Comparison of ENCODE assay signal across 8 cellular contexts in the genomic region with DNA sequence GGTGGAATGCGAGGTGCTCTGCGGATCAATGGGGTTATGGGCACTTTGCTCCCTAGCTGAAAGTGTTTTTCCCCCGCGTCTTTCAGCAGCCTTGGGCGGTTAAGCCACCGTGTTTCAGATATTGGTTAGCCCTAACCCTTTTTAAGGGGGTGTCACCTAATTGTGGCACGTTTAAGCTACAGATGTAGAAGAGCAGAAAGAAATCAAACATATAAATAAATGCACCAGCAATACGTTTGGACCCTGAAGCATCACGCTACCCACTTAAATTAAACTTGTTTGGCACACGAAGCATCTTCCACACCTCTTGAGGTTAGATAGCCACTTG. TPM values are rescaled to one million over a fixed set of nuclear protein-coding genes. Genes with fewer than 3 reads are reported as not detected.
DNase-seq lines count a peak whose midpoint lies in the region; ATAC-seq and TF ChIP-seq lines count a peak whose summit lies in the region.

No MANE protein-coding gene starts in this region.

- H3K27me3 ChIP-seq in BE2C = no peaks in the 10 kb centered on the region
- no peaks in the 10 kb centered on the region for H3K27me3 ChIP-seq in HCT116 (ENCODE audit: insufficient read depth, low read length)
- H3K27me3 ChIP-seq in iPS-20b (ENCODE audit: insufficient read depth, low read length) = no peaks in the 10 kb centered on the region
- peaks cover 0 to 2% (median 0%) of the 10 kb centered on the region in 5 donors for H3K27me3 ChIP-seq in subcutaneous abdominal adipose tissue (ENCODE audit: control insufficient read depth in 5 of 5, insufficient read depth in 4 of 5, low read length in 5 of 5)

- RAD21 ChIA-PET in HCT116 (lab: Charles Lee; ENCODE audit: low non-redundant PET in 1 of 2, low total read pairs in 2 of 2, uncharacterized antibody in 2 of 2, unreplicated experiment in 2 of 2) = no interaction called here

- peaks cover 5% of the 10 kb centered on the region for H3K36me3 ChIP-seq in BE2C
- H3K36me3 ChIP-seq in HCT116 (ENCODE audit: control insufficient read depth in 1 of 2, insufficient read depth in 2 of 2, low read length in 2 of 2) = peaks cover under 1 to 2% of the 10 kb centered on the region in 2 experiments; a peak in 2 of 4 replicates
- H3K36me3 ChIP-seq in iPS-20b (ENCODE audit: insufficient read depth, low read depth, low read length) = peaks cover 28% of the 10 kb centered on the region; the same call in 1 of the 2 replicates
- H3K36me3 ChIP-seq in subcutaneous abdominal adipose tissue (ENCODE audit: control insufficient read depth in 5 of 5, insufficient read depth in 5 of 5, low read length in 5 of 5) = peaks cover 0 to 9% (median 0%) of the 10 kb centered on the region in 5 donors

- CTCF ChIA-PET in HCT116 (lab: Charles Lee) = interaction anchor here (1.1 to 1.2 kb wide), 2 partner anchors 9 to 1555 kb away, joined by 3 read pairs; no protein-coding TSS in a partner anchor

- H3K27ac ChIP-seq in HCT116 (ENCODE audit: low read depth, low read length) (peak overlapping the region; percentile 68; the same call in 1 of the 2 replicates), iPS-20b (ENCODE audit: low read length) (no peak overlapping the region), subcutaneous abdominal adipose tissue (ENCODE audit: low read depth, low read length) (peak overlapping the region; percentile 92)

- no peaks in the 10 kb centered on the region for H3K9me3 Mint-ChIP-seq in activated T-helper 17 cell treated with anti-CD3 and anti-CD28 coated beads, Interleukin-2, amount 50 U/mL, for 72 hours

- no peak overlapping the region for H2AFZ ChIP-seq in HCT116 (ENCODE audit: low read depth, low read length, poor library complexity, severe bottlenecking)

- peaks cover 34% of the 10 kb centered on the region for H3K36me3 Mint-ChIP-seq in activated T-helper 17 cell treated with anti-CD3 and anti-CD28 coated beads, Interleukin-2, amount 50 U/mL, for 72 hours (ENCODE audit: low read depth)

- DNase-seq in BE2C (no peak), HCT116 (ENCODE audit: low read depth, low spot score) (no peak), NCI-H1092 treated with DMSO at 0.1 percent for 48 hours (lab: John Stamatoyannopoulos, UW) (no peak), NCI-H446 (lab: John Stamatoyannopoulos, UW) (no peak)
- no peak for DNase-seq in activated CD8-positive, alpha-beta memory T cell treated with anti-CD3 and anti-CD28 coated beads for 24 hours

- H3K4me1 Mint-ChIP-seq in activated T-helper 17 cell treated with anti-CD3 and anti-CD28 coated beads, Interleukin-2, amount 50 U/mL, for 72 hours = peaks cover 32% of the 10 kb centered on the region

- no peaks in the 10 kb centered on the region for H3K9me2 ChIP-seq in HCT116 (ENCODE audit: insufficient read depth)

- TF ChIP-seq POLR2A in HCT116 (IDR thresholded peaks at IDR 0.05; ENCODE audit: borderline replicate concordance, extremely low read depth, insufficient read depth, insufficient read length) = no peak

- H3K4me3 Mint-ChIP-seq in activated T-helper 17 cell treated with anti-CD3 and anti-CD28 coated beads, Interleukin-2, amount 50 U/mL, for 72 hours = peak overlapping the region; percentile 99

- H3K79me2 ChIP-seq in HCT116 (ENCODE audit: insufficient read depth, low read length) = peaks cover 51% of the 10 kb centered on the region

- H3K27me3 Mint-ChIP-seq in activated T-helper 17 cell treated with anti-CD3 and anti-CD28 coated beads, Interleukin-2, amount 50 U/mL, for 72 hours = peaks cover 8% of the 10 kb centered on the region

- H3K9ac ChIP-seq in HCT116 (ENCODE audit: low read length) (peak overlapping the region; percentile 84), iPS-20b (ENCODE audit: low read depth, low read length) (peak overlapping the region; percentile 86), subcutaneous abdominal adipose tissue (ENCODE audit: low read length in 5 of 5) (peak overlapping the region; percentile 92 to 99 (median 97))

- POLR2A ChIA-PET in HCT116 (lab: Charles Lee) = no interaction called here

- no peaks in the 10 kb centered on the region for H4K20me1 ChIP-seq in HCT116 (ENCODE audit: insufficient read depth)

- H3K9me3 ChIP-seq in BE2C (no peaks in the 10 kb centered on the region), HCT116 (ENCODE audit: control insufficient read depth in 1 of 2, insufficient read depth in 1 of 2, low read depth in 1 of 2, low read length in 2 of 2) (peaks cover 0 to 6% of the 10 kb centered on the region in 2 experiments; a peak in 1 of 4 replicates), iPS-20b (ENCODE audit: insufficient read depth, low read depth, low read length) (no peaks in the 10 kb centered on the region), subcutaneous abdominal adipose tissue (ENCODE audit: control insufficient read depth in 5 of 5, low read length in 5 of 5) (no peaks in the 10 kb centered on the region)

- BruUV-seq in HCT116 (replicated peaks; lab: Mats Ljungman, UMichigan) = no TSS peak

- H3K4me3 ChIP-seq in BE2C (ENCODE audit: low read depth, low read length) = peak overlapping the region; percentile 80
- peak overlapping the region; percentile 68 to 84 for H3K4me3 ChIP-seq in HCT116 (replicated peaks in 1 of 2; ENCODE audit: low read depth in 1 of 2, low read length in 2 of 2)
- H3K4me3 ChIP-seq in iPS-20b (ENCODE audit: low read length) = peak overlapping the region; percentile 88
- H3K4me3 ChIP-seq in subcutaneous abdominal adipose tissue (ENCODE audit: low read depth in 1 of 5, low read length in 5 of 5) = peak overlapping the region; percentile 84 to 91 (median 88)

- intact Hi-C loops in HCT116 (cut with micrococcal nuclease) = loop anchor here (5.0 kb wide), 2 partner anchors 93 to 307 kb away; no protein-coding TSS in a partner anchor

- peak overlapping the region; percentile 70 for H3K4me2 ChIP-seq in HCT116 (ENCODE audit: low read length)

- ATAC-seq in HCT116 = no peak
- ATAC-seq in activated T-helper 17 cell treated with anti-CD3 and anti-CD28 coated beads, Interleukin-2, amount 50 U/mL, for 72 hours (replicated peaks) = no peak

- peak overlapping the region; percentile 96 for H3K27ac Mint-ChIP-seq in activated T-helper 17 cell treated with anti-CD3 and anti-CD28 coated beads, Interleukin-2, amount 50 U/mL, for 72 hours

- no peaks in the 10 kb centered on the region; the same call in 1 of the 2 replicates for H3K4me1 ChIP-seq in BE2C
- peaks cover 0 to 15% of the 10 kb centered on the region in 2 experiments; a peak in 2 of 4 replicates for H3K4me1 ChIP-seq in HCT116 (ENCODE audit: control insufficient read depth in 1 of 2, insufficient read depth in 2 of 2, low read length in 2 of 2)
- peaks cover 4% of the 10 kb centered on the region; the same call in 1 of the 2 replicates for H3K4me1 ChIP-seq in iPS-20b (ENCODE audit: insufficient read depth, low read length)
- peaks cover 2 to 16% (median 12%) of the 10 kb centered on the region in 5 donors for H3K4me1 ChIP-seq in subcutaneous abdominal adipose tissue (ENCODE audit: control insufficient read depth in 5 of 5, insufficient read depth in 5 of 5, low read length in 5 of 5)

- no peak for TF ChIP-seq RAD21 in HCT116 (IDR thresholded peaks at IDR 0.05; ENCODE audit: low read depth)

- TF ChIP-seq CTCF in BE2C (IDR thresholded peaks at IDR 0.05; ENCODE audit: low read depth, low read length) = no peak
- TF ChIP-seq CTCF in HCT116 (IDR thresholded peaks at IDR 0.05 in 2 of 3, conservative IDR thresholded peaks at IDR 0.05 in 1 of 3; ENCODE audit: borderline replicate concordance in 1 of 3, insufficient read depth in 1 of 3, low read depth in 2 of 3, low read length in 2 of 3) = no peak

TF ChIP-seq in HCT116, 20 proteins besides CTCF, POLR2A, EP300 and RAD21 (continues in another document):
- TF ChIP-seq EZH2 (IDR thresholded peaks at IDR 0.05) (no peak), CEBPB (IDR thresholded peaks at IDR 0.05; ENCODE audit: low read depth) (no peak), FOSL1 (IDR thresholded peaks at IDR 0.05; ENCODE audit: low read depth) (no peak), JUND (IDR thresholded peaks at IDR 0.05) (no peak), ZFX (IDR thresholded peaks at IDR 0.05) (no peak), SP1 (IDR thresholded peaks at IDR 0.05; ENCODE audit: low read depth) (no peak), YY1 (IDR thresholded peaks at IDR 0.05; ENCODE audit: extremely low read depth, insufficient replicate concordance, low read depth, low read length) (no peak), SIN3A (IDR thresholded peaks at IDR 0.05; ENCODE audit: low read depth) (no peak), EGR1 (IDR thresholded peaks at IDR 0.05; ENCODE audit: low read depth) (no peak), ELF1 (IDR thresholded peaks at IDR 0.05; ENCODE audit: borderline replicate concordance, low read depth) (no peak)
- TF ChIP-seq, protein P1, sequence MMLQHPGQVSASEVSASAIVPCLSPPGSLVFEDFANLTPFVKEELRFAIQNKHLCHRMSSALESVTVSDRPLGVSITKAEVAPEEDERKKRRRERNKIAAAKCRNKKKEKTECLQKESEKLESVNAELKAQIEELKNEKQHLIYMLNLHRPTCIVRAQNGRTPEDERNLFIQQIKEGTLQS (IDR thresholded peaks at IDR 0.05) = no peak

RNA-seq across cellular contexts. Expression of a gene that starts 0.7 kb away (rescaled TPM):
- polyA plus RNA-seq in BE2C (2012; ENCODE audit: insufficient read depth, insufficient read length, low read depth) = 11.8 TPM
- total RNA-seq in HCT116 (2021; ENCODE audit: unreplicated experiment) = 22.2 TPM
- 4.9 and 7.8 TPM in 2 replicates for polyA plus RNA-seq in HCT116 (2012)
- 10 to 100 TPM; 21.0 to 26.4 TPM for total RNA-seq in activated T-helper 17 cell treated with anti-CD3 and anti-CD28 coated beads, Interleukin-2, amount 50 U/mL, for 72 hours

RNA-seq across cellular contexts. Expression of a gene that starts 26.0 kb away (rescaled TPM):
- polyA plus RNA-seq in BE2C (2012; ENCODE audit: insufficient read depth, insufficient read length, low read depth) = 25.0 TPM
- 20.1 TPM for total RNA-seq in HCT116 (2021; ENCODE audit: unreplicated experiment)
- polyA plus RNA-seq in HCT116 (2012) = 12.1 and 15.2 TPM in 2 replicates
- 1 to 10 TPM; 4.3 TPM for total RNA-seq in activated T-helper 17 cell treated with anti-CD3 and anti-CD28 coated beads, Interleukin-2, amount 50 U/mL, for 72 hours
